In the genomic region with DNA sequence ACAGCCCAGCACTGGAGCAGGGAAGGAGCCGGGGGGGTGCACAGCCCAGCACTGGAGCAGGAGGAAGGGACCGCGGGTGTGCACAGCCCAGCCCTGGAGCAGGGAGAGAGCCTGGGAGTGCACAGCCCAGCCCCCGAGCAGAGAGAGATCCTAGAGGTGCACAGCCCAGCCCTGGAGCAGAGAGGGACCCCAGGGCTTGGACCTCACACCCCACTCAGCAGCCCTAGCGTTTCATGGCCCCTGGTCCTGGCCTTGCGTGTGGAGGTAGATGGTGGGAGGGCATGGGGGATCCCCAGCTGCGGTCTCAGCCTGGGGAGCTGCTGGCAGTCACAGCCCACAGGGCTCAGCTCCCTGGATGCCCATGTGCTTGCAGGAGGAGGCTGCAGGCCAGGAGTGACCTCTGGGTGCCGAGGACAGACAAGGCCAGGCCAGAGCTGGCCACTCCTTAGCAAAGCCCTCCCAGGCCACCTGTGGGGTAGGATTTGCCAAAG, we compare ENCODE assay signal across 17 cellular contexts. TPM values are rescaled to one million over a fixed set of nuclear protein-coding genes. Genes with fewer than 3 reads are reported as not detected.
DNase-seq lines count a peak whose midpoint lies in the region; ATAC-seq, FAIRE-seq and TF ChIP-seq lines count a peak whose summit lies in the region.
"Had no signal": no experiment of that assay in that cellular context is flagged by ENCODE, and none has a peak within 500 bp of the region (broad histone marks: within the 10 kb centered on the region; RNA-seq: fewer than 3 reads in every experiment).

No MANE protein-coding gene starts in this region.

- no peak for TF ChIP-seq POLR2A in GM12878 (IDR thresholded peaks at IDR 0.05; ENCODE audit: low read depth, low read length)

- no peak overlapping the region for H3K4me2 ChIP-seq in GM12878 (ENCODE audit: control insufficient read depth, insufficient read depth)
- peak overlapping the region; percentile 68 for H3K4me2 ChIP-seq in skeletal muscle satellite cell (ENCODE audit: low read length)

- H4K20me1 ChIP-seq in GM12878 (ENCODE audit: control insufficient read depth, insufficient read depth): no peaks in the 10 kb centered on the region

- H3K27me3 ChIP-seq in GM12878 (replicated peaks in 1 of 2; ENCODE audit: control insufficient read depth in 2 of 2, insufficient read depth in 2 of 2, low read length in 1 of 2) (no peaks in the 10 kb centered on the region), right atrium auricular region (no peaks in the 10 kb centered on the region), skeletal muscle satellite cell (ENCODE audit: control insufficient read depth, insufficient read depth, low read length) (no peaks in the 10 kb centered on the region)
- H3K27me3 ChIP-seq: SJCRH30 had no signal

- TF ChIP-seq CTCF in GM12865 (IDR thresholded peaks at IDR 0.05; ENCODE audit: insufficient read depth, low read depth, low read length, missing control alignments) (no peak), GM12878 (IDR thresholded peaks at IDR 0.05 in 2 of 3, conservative IDR thresholded peaks at IDR 0.05 in 1 of 3; ENCODE audit: control insufficient read depth in 2 of 3, extremely low read depth in 1 of 3, insufficient read depth in 1 of 3, low read depth in 3 of 3, low read length in 3 of 3) (no peak), right atrium auricular region (IDR thresholded peaks at IDR 0.05) (no peak)

- no peaks in the 10 kb centered on the region for H3K9me3 ChIP-seq in GM12878 (replicated peaks; ENCODE audit: control insufficient read depth, insufficient read depth, low read length)
- no peaks in the 10 kb centered on the region for H3K9me3 ChIP-seq in right atrium auricular region
- H3K9me3 ChIP-seq in skeletal muscle satellite cell (replicated peaks; ENCODE audit: low read length): no peaks in the 10 kb centered on the region
- H3K9me3 ChIP-seq: SJCRH30 had no signal

- H3K79me2 ChIP-seq in GM12878 (ENCODE audit: control insufficient read depth, insufficient read depth, low read length): no peaks in the 10 kb centered on the region

- peak; percentile 53 for ATAC-seq in GM12878
- no peak for ATAC-seq in HG02571 (IDR thresholded peaks at IDR 0.05; ENCODE audit: unreplicated experiment)
- ATAC-seq in GM21723 (IDR thresholded peaks at IDR 0.05; ENCODE audit: unreplicated experiment): no peak
- ATAC-seq: activated T-helper 17 cell treated with anti-CD3 and anti-CD28 coated beads, Interleukin-2, amount 50 U/mL, for 72 hours; stimulated activated effector memory CD8-positive, alpha-beta T cell treated with anti-CD3 and anti-CD28 coated beads, Interleukin-12 subunit alpha, Interleukin-12 subunit beta, amount 100 ng/mL, for 72 hours had no signal

- WGBS in GM12878 (ENCODE audit: insufficient coverage, insufficient replicate concordance, low lambda C conversion rate, missing lambda C conversion rate): 44% methylated on average over 8 of the region's 8 CpGs

- no peak for TF ChIP-seq RAD21 in GM12878 (IDR thresholded peaks at IDR 0.05; ENCODE audit: insufficient read depth, low read depth, low read length)

- SMC1A ChIA-PET in GM12878 (lab: Charles Lee; ENCODE audit: uncharacterized antibody, unreplicated experiment): no interaction called here

- no TSS peak for BruUV-seq in GM12878 (replicated peaks; lab: Mats Ljungman, UMichigan)

- no peak overlapping the region for H3K27ac ChIP-seq in GM12878 (ENCODE audit: control insufficient read depth, insufficient read depth)
- H3K27ac ChIP-seq in right atrium auricular region: peak overlapping the region; percentile 67 to 84

- intact Hi-C loops in GM12878 (cut with micrococcal nuclease; ENCODE audit: unreplicated experiment): no loop called here

- H3K4me1 ChIP-seq in GM12878 (ENCODE audit: control insufficient read depth, insufficient read depth, low read length) (no peaks in the 10 kb centered on the region), right atrium auricular region (peaks cover 0 to 65% of the 10 kb centered on the region in 2 donors), skeletal muscle satellite cell (ENCODE audit: control insufficient read depth, insufficient read depth, low read length) (peaks cover 52% of the 10 kb centered on the region)

- POLR2A ChIA-PET in GM12878 (lab: Charles Lee): no interaction called here

- in situ Hi-C loops in GM12878 (cut with MboI): loop anchor here (10.0 kb wide), 1 partner anchor 56 kb away; no protein-coding TSS in a partner anchor

- no peak overlapping the region for H2AFZ ChIP-seq in GM12878 (ENCODE audit: control insufficient read depth, low read depth, low read length)

- no peak for TF ChIP-seq EP300 in GM12878 (IDR thresholded peaks at IDR 0.05; ENCODE audit: borderline replicate concordance in 1 of 2, control insufficient read depth in 1 of 2, low read depth in 2 of 2, low read length in 2 of 2)

- H3K36me3 ChIP-seq in GM12878 (ENCODE audit: control insufficient read depth in 2 of 2, insufficient read depth in 2 of 2, low read length in 1 of 2) (no peaks in the 10 kb centered on the region), right atrium auricular region (peaks cover 21% of the 10 kb centered on the region), skeletal muscle satellite cell (ENCODE audit: insufficient read depth, low read length) (peaks cover 50% of the 10 kb centered on the region)
- H3K36me3 ChIP-seq: SJCRH30 had no signal

- H3K9ac ChIP-seq in GM12878 (ENCODE audit: control insufficient read depth, insufficient read depth, low read length): no peak overlapping the region
- H3K9ac ChIP-seq in skeletal muscle satellite cell (ENCODE audit: low read depth, low read length): peak overlapping the region; percentile 48

- CTCF ChIA-PET in GM12878 (lab: Yijun Ruan, JAX): no interaction called here

- H3K4me3 ChIP-seq in GM12865 (ENCODE audit: low read depth, low read length): no peak overlapping the region
- H3K4me3 ChIP-seq in GM12878: no peak overlapping the region
- H3K4me3 ChIP-seq in right atrium auricular region: peak overlapping the region in 1 of 2 donors; percentile 1
- peak overlapping the region; percentile 62 for H3K4me3 ChIP-seq in skeletal muscle satellite cell (ENCODE audit: low read length)

- DNase-seq in GM12865 (ENCODE audit: low read depth) (peak; percentile 42), GM12878 (ENCODE audit: low read depth, low spot score) (no peak), right atrium auricular region (ENCODE audit: low spot score) (no peak), MV-4-11 (lab: John Stamatoyannopoulos, UW) (no peak), ecto neural progenitor cell (ENCODE audit: low spot score) (no peak)
- DNase-seq: activated CD4-positive, CD25-positive, alpha-beta regulatory T cell; CD4-positive, alpha-beta T cell; HCEC 1CT; hippocampal formation; NCI-H446 treated with DMSO at 0.1 percent for 48 hours; SJCRH30 had no signal

- no peak for FAIRE-seq in GM12878 (lab: Jason Lieb, UNC)
- FAIRE-seq: colon had no signal

- RAD21 ChIA-PET in GM12878 (lab: Charles Lee; ENCODE audit: unreplicated experiment): no interaction called here

TF ChIP-seq in GM12878, 131 proteins besides CTCF, POLR2A, EP300 and RAD21 (continues in another document):
- TF ChIP-seq IRF4 (IDR thresholded peaks at IDR 0.05; ENCODE audit: low read depth, low read length): no peak
- TF ChIP-seq RB1 (IDR thresholded peaks at IDR 0.05; ENCODE audit: borderline replicate concordance): no peak
- TF ChIP-seq, protein P1, sequence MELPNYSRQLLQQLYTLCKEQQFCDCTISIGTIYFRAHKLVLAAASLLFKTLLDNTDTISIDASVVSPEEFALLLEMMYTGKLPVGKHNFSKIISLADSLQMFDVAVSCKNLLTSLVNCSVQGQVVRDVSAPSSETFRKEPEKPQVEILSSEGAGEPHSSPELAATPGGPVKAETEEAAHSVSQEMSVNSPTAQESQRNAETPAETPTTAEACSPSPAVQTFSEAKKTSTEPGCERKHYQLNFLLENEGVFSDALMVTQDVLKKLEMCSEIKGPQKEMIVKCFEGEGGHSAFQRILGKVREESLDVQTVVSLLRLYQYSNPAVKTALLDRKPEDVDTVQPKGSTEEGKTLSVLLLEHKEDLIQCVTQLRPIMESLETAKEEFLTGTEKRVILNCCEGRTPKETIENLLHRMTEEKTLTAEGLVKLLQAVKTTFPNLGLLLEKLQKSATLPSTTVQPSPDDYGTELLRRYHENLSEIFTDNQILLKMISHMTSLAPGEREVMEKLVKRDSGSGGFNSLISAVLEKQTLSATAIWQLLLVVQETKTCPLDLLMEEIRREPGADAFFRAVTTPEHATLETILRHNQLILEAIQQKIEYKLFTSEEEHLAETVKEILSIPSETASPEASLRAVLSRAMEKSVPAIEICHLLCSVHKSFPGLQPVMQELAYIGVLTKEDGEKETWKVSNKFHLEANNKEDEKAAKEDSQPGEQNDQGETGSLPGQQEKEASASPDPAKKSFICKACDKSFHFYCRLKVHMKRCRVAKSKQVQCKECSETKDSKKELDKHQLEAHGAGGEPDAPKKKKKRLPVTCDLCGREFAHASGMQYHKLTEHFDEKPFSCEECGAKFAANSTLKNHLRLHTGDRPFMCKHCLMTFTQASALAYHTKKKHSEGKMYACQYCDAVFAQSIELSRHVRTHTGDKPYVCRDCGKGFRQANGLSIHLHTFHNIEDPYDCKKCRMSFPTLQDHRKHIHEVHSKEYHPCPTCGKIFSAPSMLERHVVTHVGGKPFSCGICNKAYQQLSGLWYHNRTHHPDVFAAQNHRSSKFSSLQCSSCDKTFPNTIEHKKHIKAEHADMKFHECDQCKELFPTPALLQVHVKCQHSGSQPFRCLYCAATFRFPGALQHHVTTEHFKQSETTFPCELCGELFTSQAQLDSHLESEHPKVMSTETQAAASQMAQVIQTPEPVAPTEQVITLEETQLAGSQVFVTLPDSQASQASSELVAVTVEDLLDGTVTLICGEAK (IDR thresholded peaks at IDR 0.05; ENCODE audit: borderline replicate concordance): no peak

RNA-seq across cellular contexts. Expression of a gene that starts 25.1 kb away (rescaled TPM):
- total RNA-seq in GM12878 (2013; cell fraction: nucleolus; rRNA removed): 0.35 and 0.39 TPM in 2 replicates
- total RNA-seq in GM12878 (2014; rRNA removed) (0.11 TPM in 2 replicates), GM12878 (2014; rRNA removed; fragmentation: Illumina TruSeq; extraction: Trizol) (0.09 TPM in 1 of 2 replicates, not detected in the other), GM12878 (2021) (0.24 and 0.59 TPM in 2 replicates), right atrium auricular region (100 to 1,000 TPM; 206 to 254 TPM)
- 0.16 TPM for polyA plus RNA-seq in GM12878 (2011; ENCODE audit: low read depth)
- polyA plus RNA-seq in GM12878 (2011; rRNA removed) (0.04 and 0.06 TPM in 2 replicates), GM12878 (2014; fragmentation: Illumina TruSeq; extraction: Trizol) (0.07 TPM in 1 of 2 replicates, not detected in the other), GM12878 (2014; fragmentation: Nextera tagmentation; extraction: Ambion mirVana) (not detected), GM12878 (2014; rRNA removed) (0.03 and 0.11 TPM in 2 replicates), GM12878 (2016; fragmentation: Nextera tagmentation; extraction: Ambion mirVana) (under 1 TPM; 0.36 to 0.38 TPM)
- 0.05 and 0.07 TPM in 2 replicates for polyA plus RNA-seq in GM12878 (2011; cell fraction: cytosol; rRNA removed)
- 0.66 and 0.85 TPM in 2 replicates for polyA plus RNA-seq in GM12878 (2011; cell fraction: nucleus; rRNA removed)
- 0.41 and 0.74 TPM in 2 replicates for polyA plus RNA-seq in GM12878 (2012)
- polyA minus RNA-seq in GM12878 (2011; rRNA and poly(A)+ RNA removed): not detected in 2 replicates
- 0.80 TPM in 1 of 2 replicates, not detected in the other for polyA minus RNA-seq in GM12878 (2011; cell fraction: cytosol; rRNA and poly(A)+ RNA removed)
- 0.12 and 0.19 TPM in 2 replicates for polyA minus RNA-seq in GM12878 (2011; cell fraction: nucleus; rRNA and poly(A)+ RNA removed)
- 58.3 and 82.6 TPM in 2 replicates for total RNA-seq in skeletal muscle satellite cell (2012; rRNA removed)

Comparison
In these comparisons a context has a peak if more than half of its experiments do, and no peak if none do; other contexts are left out.
1. RNA of a gene that starts 25.1 kb away (total RNA-seq): 206 to 254 TPM in right atrium auricular region; 0.09 to 0.59 TPM in GM12878; every median in the first group is over 100 times any median in the second.